Comparison of ENCODE assay signal across 14 cellular contexts in the genomic region with DNA sequence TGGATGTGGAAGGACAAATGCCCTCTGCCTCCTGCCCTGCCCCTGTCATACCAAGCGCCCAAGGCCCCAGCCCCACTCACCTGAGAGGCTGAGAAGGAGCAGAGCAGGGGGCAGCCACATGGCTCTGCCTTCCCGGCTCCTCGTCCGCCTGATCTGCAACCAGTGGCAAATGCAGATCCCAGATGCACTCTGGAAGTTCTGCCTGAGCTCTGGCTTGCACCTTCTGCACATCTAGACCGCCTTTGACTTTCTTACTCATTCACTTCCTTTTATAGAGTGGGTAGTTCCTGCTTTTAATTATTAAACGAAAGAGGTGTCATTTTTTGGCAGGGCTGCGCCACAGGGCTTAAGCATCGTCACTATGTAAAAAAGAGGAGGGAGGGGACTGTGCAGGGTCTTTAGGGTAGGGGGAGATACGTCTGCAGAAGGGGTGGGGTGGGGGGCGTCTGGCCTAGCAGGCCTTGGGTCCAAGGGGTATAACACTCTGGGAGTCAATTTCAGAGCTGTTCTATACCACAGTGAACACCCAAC. TPM values are rescaled to one million over a fixed set of nuclear protein-coding genes. Genes with fewer than 3 reads are reported as not detected.
DNase-seq lines count a peak whose midpoint lies in the region; ATAC-seq and TF ChIP-seq lines count a peak whose summit lies in the region.
"Had no signal": no experiment of that assay in that cellular context is flagged by ENCODE, and none has a peak within 500 bp of the region (broad histone marks: within the 10 kb centered on the region; RNA-seq: fewer than 3 reads in every experiment).

Gene CD300LB (minus strand): TSS at position 245 of the 531 bp plus-strand sequence. CDS start 125 bp downstream, at position 120.

- no peak within 1 kb of the TSS for H3K27ac ChIP-seq in OCI-LY7 (ENCODE audit: low read depth, low read length, poor library complexity, severe bottlenecking)
- no peak within 1 kb of the TSS for H3K27ac ChIP-seq in right cardiac atrium (ENCODE audit: low read length)
- H3K27ac ChIP-seq in stomach, result peak within 1 kb of the TSS in 2 of 5 donors; percentile 22 to 31
- H3K27ac ChIP-seq: tibial artery had no signal

- no peaks in the 10 kb centered on the region for H3K79me2 ChIP-seq in OCI-LY7 (ENCODE audit: insufficient read depth, low read depth, low read length)

- CTCF ChIA-PET in OCI-LY7 (lab: Charles Lee; ENCODE audit: unreplicated experiment), result no interaction called here

- POLR2A ChIA-PET in OCI-LY7 (lab: Charles Lee), result no interaction called here

- intact Hi-C loops in OCI-LY7 (cut with micrococcal nuclease; ENCODE audit: unreplicated experiment) (no loop called here), right cardiac atrium (cut with DNase I) (no loop called here), stomach (cut with DNase I; ENCODE audit: low total_unique reads) (no loop called here)

- H3K9me3 ChIP-seq in OCI-LY7 (ENCODE audit: low read length) (no peaks in the 10 kb centered on the region), right cardiac atrium (ENCODE audit: control insufficient read depth, low read length) (no peaks in the 10 kb centered on the region), stomach (peaks cover 0 to 4% (median 0%) of the 10 kb centered on the region in 4 donors)
- H3K9me3 ChIP-seq: adrenal gland, tibial artery had no signal

- no peak for TF ChIP-seq POLR2A in stomach (IDR thresholded peaks at IDR 0.05)

- no peaks in the 10 kb centered on the region for H3K9me3 Mint-ChIP-seq in activated T-cell treated with anti-CD3 and anti-CD28 coated beads, Interleukin-2, amount 50 U/mL, for 24 hours

- H3K4me2 ChIP-seq in OCI-LY7 (ENCODE audit: low read length), result no peak within 1 kb of the TSS

- peak; percentile 9 to 17 for ATAC-seq in right cardiac atrium

- H3K27me3 ChIP-seq in right cardiac atrium (ENCODE audit: control insufficient read depth, insufficient read depth), result no peaks in the 10 kb centered on the region
- H3K27me3 ChIP-seq in stomach, result peaks cover 0 to 6% (median 5%) of the 10 kb centered on the region in 3 donors
- H3K27me3 ChIP-seq: adrenal gland had no signal

- no peak within 1 kb of the TSS for H3K4me3 Mint-ChIP-seq in activated T-cell treated with anti-CD3 and anti-CD28 coated beads, Interleukin-2, amount 50 U/mL, for 24 hours

- no peak within 1 kb of the TSS for H3K27ac Mint-ChIP-seq in activated T-cell treated with anti-CD3 and anti-CD28 coated beads, Interleukin-2, amount 50 U/mL, for 24 hours

- TF ChIP-seq CTCF in OCI-LY7 (conservative IDR thresholded peaks at IDR 0.05; ENCODE audit: low read length), result no peak
- no peak for TF ChIP-seq CTCF in stomach (IDR thresholded peaks at IDR 0.05)

- BruUV-seq in OCI-LY7 (replicated peaks; lab: Mats Ljungman, UMichigan), result no TSS peak

- H3K27me3 Mint-ChIP-seq in activated T-cell treated with anti-CD3 and anti-CD28 coated beads, Interleukin-2, amount 50 U/mL, for 24 hours, result peaks cover 45% of the 10 kb centered on the region

- in situ Hi-C loops in KBM-7 (cut with MboI; ENCODE audit: low pct_unique_long_range_greater_than_20kb, low sequenced_read_pairs), result no loop called here

- DNase-seq in activated T-cell treated with anti-CD3 and anti-CD28 coated beads, Interleukin-2, amount 50 U/mL, for 24 hours, result peak; percentile 8
- no peak for DNase-seq in activated T-cell treated with anti-CD3 and anti-CD28 coated beads, Interleukin-2, amount 50 U/mL, for 48 hours
- DNase-seq in OCI-LY7 (ENCODE audit: low spot score) (no peak), right cardiac atrium (no peak), stomach (peak; percentile 24), DMS 273 treated with DMSO at 0.1 percent for 48 hours (lab: John Stamatoyannopoulos, UW) (no peak), KBM-7 (no peak), DMS 273 (lab: John Stamatoyannopoulos, UW; ENCODE audit: unreplicated experiment) (no peak)
- DNase-seq: activated CD4-positive, alpha-beta T cell treated with anti-CD3 and anti-CD28 coated beads, Interleukin-2, amount 50 U/mL, for 48 hours; NCI-H1092 treated with DMSO at 0.1 percent for 48 hours; SW 1271 had no signal

- H3K36me3 ChIP-seq in OCI-LY7 (ENCODE audit: insufficient read depth, low read length) (no peaks in the 10 kb centered on the region), stomach (no peaks in the 10 kb centered on the region)
- H3K36me3 ChIP-seq: adrenal gland, tibial artery had no signal

- peaks cover 4% of the 10 kb centered on the region for H3K4me1 Mint-ChIP-seq in activated T-cell treated with anti-CD3 and anti-CD28 coated beads, Interleukin-2, amount 50 U/mL, for 24 hours (ENCODE audit: low read depth)

- no peaks in the 10 kb centered on the region for H3K4me1 ChIP-seq in OCI-LY7 (ENCODE audit: insufficient read depth, low read length, poor library complexity, severe bottlenecking)
- H3K4me1 ChIP-seq in right cardiac atrium (ENCODE audit: control insufficient read depth, insufficient read depth, low read length), result no peaks in the 10 kb centered on the region
- H3K4me1 ChIP-seq in stomach, result no peaks in the 10 kb centered on the region
- H3K4me1 ChIP-seq: adrenal gland, tibial artery had no signal

- H4K20me1 ChIP-seq in OCI-LY7 (ENCODE audit: insufficient read depth, low read length), result no peaks in the 10 kb centered on the region

- H2AFZ ChIP-seq in OCI-LY7 (ENCODE audit: low read length), result 0 out of 2 replicates have a peak within 1 kb of the TSS, but pooled peaks have one; percentile 3

- TF ChIP-seq EP300 in stomach (IDR thresholded peaks at IDR 0.05), result no peak

- no peak within 1 kb of the TSS for H3K4me3 ChIP-seq in OCI-LY7 (ENCODE audit: low read depth, low read length, poor library complexity, severe bottlenecking)
- H3K4me3 ChIP-seq in right cardiac atrium (ENCODE audit: low read length), result no peak within 1 kb of the TSS
- H3K4me3 ChIP-seq in stomach, result peak within 1 kb of the TSS in 2 of 4 donors; percentile 15 to 24

- WGBS in right cardiac atrium, result 60% methylated on average over 10 of the region's 10 CpGs
- WGBS in stomach, 5 donors, result 48 to 66% (median 61%) methylated on average over 10 of the region's 10 CpGs

- H3K36me3 Mint-ChIP-seq in activated T-cell treated with anti-CD3 and anti-CD28 coated beads, Interleukin-2, amount 50 U/mL, for 24 hours (ENCODE audit: low read depth), result no peaks in the 10 kb centered on the region

- H3K9me2 ChIP-seq in OCI-LY7 (ENCODE audit: insufficient read depth, low read length), result no peaks in the 10 kb centered on the region

RNA-seq across cellular contexts. Expression of gene CD300LB, which starts in this region (rescaled TPM):
- not detected in 2 replicates for total RNA-seq in OCI-LY7 (2014; rRNA removed; shearing (Covaris generic))
- total RNA-seq in OCI-LY7 (2022) (not detected in 2 replicates), right cardiac atrium (under 1 TPM in 1 of 4 donors, not detected in 3; 0.09 TPM), stomach (not detected)
- polyA plus RNA-seq in right cardiac atrium (0.09 TPM), stomach (under 1 TPM in 1 of 3 donors, not detected in 2; 0.25 TPM)
- total RNA-seq: A673 had no signal

Comparison
In these comparisons a context has a peak if more than half of its experiments do, and no peak if none do; other contexts are left out.
1. Peak in ATAC-seq in right cardiac atrium; RNA of the gene not detected or under 1 TPM.
2. Peak in DNase-seq in stomach; RNA of the gene not detected or under 1 TPM.